Comparison of ENCODE assay signal across 19 cellular contexts in genomic region chr5:151459680-151460079, GRCh38. TPM values are rescaled to one million over a fixed set of nuclear protein-coding genes. Genes with fewer than 3 reads are reported as not detected.
DNase-seq lines count a peak whose midpoint lies in the region; ATAC-seq and TF ChIP-seq lines count a peak whose summit lies in the region.
"Had no signal": no experiment of that assay in that cellular context is flagged by ENCODE, and none has a peak within 500 bp of the region (broad histone marks: within the 10 kb centered on the region; RNA-seq: fewer than 3 reads in every experiment).

No MANE protein-coding gene starts in this region.

- H3K36me3 Mint-ChIP-seq in chondrocyte (ENCODE audit: low read depth) = peaks cover 18% of the 10 kb centered on the region
- peaks cover 3% of the 10 kb centered on the region for H3K36me3 Mint-ChIP-seq in activated naive CD8-positive, alpha-beta T cell treated with anti-CD3 and anti-CD28 coated beads for 36 hours

- no peaks in the 10 kb centered on the region for H3K27me3 ChIP-seq in left ventricle myocardium inferior (ENCODE audit: low read depth)
- no peaks in the 10 kb centered on the region for H3K27me3 ChIP-seq in heart left ventricle
- H3K27me3 ChIP-seq: foreskin keratinocyte, ovary, transverse colon had no signal

- H3K27ac ChIP-seq in left ventricle myocardium inferior (replicated peaks) (no peak overlapping the region), heart left ventricle (no peak overlapping the region)
- H3K27ac ChIP-seq: foreskin keratinocyte, ovary, transverse colon had no signal

- H3K4me1 Mint-ChIP-seq in chondrocyte (ENCODE audit: low read depth) = peaks cover 28% of the 10 kb centered on the region
- H3K4me1 Mint-ChIP-seq in activated naive CD8-positive, alpha-beta T cell treated with anti-CD3 and anti-CD28 coated beads for 36 hours = peaks cover 2% of the 10 kb centered on the region
- H3K4me1 Mint-ChIP-seq: activated B cell treated with CpG ODN at 0.5 μM for 24 hours had no signal

- 68 to 72% (median 72%) methylated on average over 3 of the region's 3 CpGs for WGBS in heart left ventricle, 4 donors

- TF ChIP-seq POLR2A in heart left ventricle (IDR thresholded peaks at IDR 0.05) = no peak

- H3K4me3 Mint-ChIP-seq in chondrocyte (ENCODE audit: unreplicated experiment) = peak overlapping the region; percentile 3
- H3K4me3 Mint-ChIP-seq in activated naive CD8-positive, alpha-beta T cell treated with anti-CD3 and anti-CD28 coated beads for 36 hours = no peak overlapping the region
- H3K4me3 Mint-ChIP-seq: activated B cell treated with CpG ODN at 0.5 μM for 24 hours; activated CD8-positive, alpha-beta memory T cell treated with anti-CD3 and anti-CD28 coated beads, Interleukin-2, amount 10 ng/mL, durations not matched to agents 7 days and 5 days; IgD-negative memory B cell; stimulated activated naive B cell treated with anti-CD40 and anti-IgM and Interleukin-4, amounts not matched to agents 10 μg/mL and 1 μg/mL and 100 μg/mL, for 72 hours had no signal

- H3K9me3 ChIP-seq in left ventricle myocardium inferior (replicated peaks) = no peaks in the 10 kb centered on the region
- no peaks in the 10 kb centered on the region for H3K9me3 ChIP-seq in heart left ventricle
- H3K9me3 ChIP-seq: ovary, transverse colon had no signal

- no peaks in the 10 kb centered on the region for H3K9me3 Mint-ChIP-seq in chondrocyte (ENCODE audit: low read depth)
- H3K9me3 Mint-ChIP-seq in activated naive CD8-positive, alpha-beta T cell treated with anti-CD3 and anti-CD28 coated beads for 36 hours = no peaks in the 10 kb centered on the region
- H3K9me3 Mint-ChIP-seq: activated B cell treated with CpG ODN at 0.5 μM for 24 hours; IgD-negative memory B cell; stimulated activated naive B cell treated with anti-CD40 and anti-IgM and Interleukin-4, amounts not matched to agents 10 μg/mL and 1 μg/mL and 100 μg/mL, for 72 hours had no signal

- H3K27ac Mint-ChIP-seq in chondrocyte (ENCODE audit: unreplicated experiment) = peak overlapping the region; percentile 85
- no peak overlapping the region for H3K27ac Mint-ChIP-seq in activated naive CD8-positive, alpha-beta T cell treated with anti-CD3 and anti-CD28 coated beads for 36 hours
- H3K27ac Mint-ChIP-seq: activated B cell treated with CpG ODN at 0.5 μM for 24 hours; activated CD8-positive, alpha-beta memory T cell treated with anti-CD3 and anti-CD28 coated beads, Interleukin-2, amount 10 ng/mL, durations not matched to agents 7 days and 5 days; stimulated activated naive B cell treated with anti-CD40 and anti-IgM and Interleukin-4, amounts not matched to agents 10 μg/mL and 1 μg/mL and 100 μg/mL, for 72 hours had no signal

- ATAC-seq in heart left ventricle (no peak), HG02678 (IDR thresholded peaks at IDR 0.05; ENCODE audit: unreplicated experiment) (no peak)
- ATAC-seq: activated CD8-positive, alpha-beta memory T cell treated with anti-CD3 and anti-CD28 coated beads, Interleukin-2, amount 10 ng/mL, durations not matched to agents 7 days and 5 days; foreskin keratinocyte; stimulated activated naive B cell treated with anti-CD40 and anti-IgM and Interleukin-4, amounts not matched to agents 10 μg/mL and 1 μg/mL and 100 μg/mL, for 72 hours had no signal

- no peak for DNase-seq in left ventricle myocardium inferior
- DNase-seq in heart left ventricle = no peak
- DNase-seq in chondrocyte (ENCODE audit: low spot score) = no peak
- DNase-seq in kidney glomerular epithelial cell (lab: John Stamatoyannopoulos, UW) = peak; percentile 62
- DNase-seq in NAMALWA (ENCODE audit: low spot score) = no peak
- no peak for DNase-seq in activated naive CD8-positive, alpha-beta T cell treated with anti-CD3 and anti-CD28 coated beads for 36 hours
- no peak for DNase-seq in NCI-H2081 treated with DMSO at 0.1 percent for 48 hours (lab: John Stamatoyannopoulos, UW)
- DNase-seq: ACHN; activated B cell treated with CpG ODN at 0.5 μM for 24 hours; activated CD8-positive, alpha-beta memory T cell treated with anti-CD3 and anti-CD28 coated beads, Interleukin-2, amount 10 ng/mL, durations not matched to agents 7 days and 5 days; effector memory CD4-positive, alpha-beta T cell; foreskin keratinocyte; MV-4-11; NCI-H2171 treated with DMSO at 0.1 percent for 48 hours; ovary; stimulated activated naive B cell treated with anti-CD40 and anti-IgM and Interleukin-4, amounts not matched to agents 10 μg/mL and 1 μg/mL and 100 μg/mL, for 72 hours; transverse colon had no signal

- TF ChIP-seq CTCF in left ventricle myocardium inferior (IDR thresholded peaks at IDR 0.05; ENCODE audit: borderline replicate concordance) (peak; percentile 17), heart left ventricle (IDR thresholded peaks at IDR 0.05) (no peak), chondrocyte (IDR thresholded peaks at IDR 0.05) (peak; percentile 75)

- intact Hi-C loops in left ventricle myocardium inferior (cut with micrococcal nuclease) (no loop called here), heart left ventricle (cut with DNase I) (no loop called here)

- H3K4me3 ChIP-seq in left ventricle myocardium inferior = no peak overlapping the region
- no peak overlapping the region for H3K4me3 ChIP-seq in heart left ventricle
- H3K4me3 ChIP-seq: ovary, transverse colon had no signal

- H3K36me3 ChIP-seq in left ventricle myocardium inferior (peaks cover 10% of the 10 kb centered on the region), heart left ventricle (peaks cover 0 to 51% (median 10%) of the 10 kb centered on the region in 9 donors)
- H3K36me3 ChIP-seq: ovary had no signal

- no peaks in the 10 kb centered on the region for H3K27me3 Mint-ChIP-seq in chondrocyte (ENCODE audit: low read depth)
- H3K27me3 Mint-ChIP-seq in activated naive CD8-positive, alpha-beta T cell treated with anti-CD3 and anti-CD28 coated beads for 36 hours = no peaks in the 10 kb centered on the region
- H3K27me3 Mint-ChIP-seq: activated B cell treated with CpG ODN at 0.5 μM for 24 hours; activated CD8-positive, alpha-beta memory T cell treated with anti-CD3 and anti-CD28 coated beads, Interleukin-2, amount 10 ng/mL, durations not matched to agents 7 days and 5 days; IgD-negative memory B cell; stimulated activated naive B cell treated with anti-CD40 and anti-IgM and Interleukin-4, amounts not matched to agents 10 μg/mL and 1 μg/mL and 100 μg/mL, for 72 hours had no signal

- peaks cover 11% of the 10 kb centered on the region for H3K4me1 ChIP-seq in left ventricle myocardium inferior
- peaks cover 0 to 3% (median 0%) of the 10 kb centered on the region in 12 donors for H3K4me1 ChIP-seq in heart left ventricle
- H3K4me1 ChIP-seq: foreskin keratinocyte had no signal

RNA-seq across cellular contexts. Expression of gene SLC36A1, which starts 12.3 kb away (rescaled TPM):
- total RNA-seq in left ventricle myocardium inferior (3.1 TPM), heart left ventricle (10 to 100 TPM in 1 of 9 donors, 1 to 10 TPM in 8; 1.7 to 18.8 (median 2.8) TPM), chondrocyte (49.7 to 67.8 TPM (median 50.0 TPM) in 3 replicates)
- polyA plus RNA-seq in heart left ventricle = 1 to 10 TPM; 1.2 to 2.8 TPM
- 1 to 10 TPM; 5.0 to 5.5 TPM for total RNA-seq in activated naive CD8-positive, alpha-beta T cell treated with anti-CD3 and anti-CD28 coated beads for 36 hours

Comparison
In these comparisons a context has a peak if more than half of its experiments do, and no peak if none do; other contexts are left out.
1. CTCF ChIP-seq: peak in left ventricle myocardium inferior (single experiment) and chondrocyte (single experiment); none in heart left ventricle (0 of 12).